ENCODE assay signal across 12 cellular contexts in the genomic region with DNA sequence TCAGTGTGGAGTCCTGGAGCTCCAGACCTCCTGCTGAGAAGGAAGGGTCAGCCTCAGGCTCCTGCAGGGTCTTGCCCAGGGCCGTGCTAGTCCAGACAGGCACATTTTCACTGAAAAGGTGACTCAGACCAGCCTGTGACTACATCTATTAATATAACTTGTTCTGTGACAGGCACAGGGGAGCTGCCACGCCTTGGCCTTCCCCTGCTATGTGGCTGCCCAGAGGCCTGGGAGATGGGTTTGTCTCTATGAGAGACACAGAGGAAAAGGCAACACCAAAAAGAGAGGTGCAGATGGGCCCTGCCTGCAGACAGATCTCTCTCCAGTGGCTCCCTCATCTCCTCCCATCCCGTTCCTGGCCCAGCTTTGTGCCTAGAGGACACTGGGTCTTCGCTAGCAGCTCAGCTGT. TPM values are rescaled to one million over a fixed set of nuclear protein-coding genes. Genes with fewer than 3 reads are reported as not detected.
"Had no signal": no experiment of that assay in that cellular context is flagged by ENCODE, and none has a peak within 500 bp of the region (broad histone marks: within the 10 kb centered on the region; RNA-seq: fewer than 3 reads in every experiment).

No MANE protein-coding gene starts in this region.

RNA-seq across cellular contexts. Expression of gene FAM25C, which starts 10.0 kb away (rescaled TPM):
- total RNA-seq: activated CD4-positive, alpha-beta T cell treated with anti-CD3 and anti-CD28 coated beads for 36 hours; activated CD4-positive, alpha-beta T cell treated with anti-CD3 and anti-CD28 coated beads, Interleukin-2, amount 10 ng/mL, durations not matched to agents 7 days and 5 days; activated CD8-positive, alpha-beta T cell treated with anti-CD3 and anti-CD28 coated beads, Interleukin-2, amount 10 ng/mL, durations not matched to agents 7 days and 5 days; activated naive CD8-positive, alpha-beta T cell treated with anti-CD3 and anti-CD28 coated beads, Interleukin-2, amount 10 ng/mL, durations not matched to agents 7 days and 5 days; activated T-helper 2 cell treated with anti-CD3 and anti-CD28 coated beads, Interferon-gamma antibody, Interleukin-2, Interleukin-4, amounts not matched to agents 10 μg/mL and 5 μg/mL and 100 μg/mL, durations not matched to agents 14 hours and 24 hours and 36 hours; adrenal gland; LHCN-M2; RPMI7951; SK-MEL-5; T-cell; T-helper 17 cell; WTC11 had no signal
- polyA plus RNA-seq: adrenal gland had no signal
